In genomic region chr7:29019275-29019820, GRCh38 we compare ENCODE assay signal across 16 cellular contexts.
DNase-seq lines count a peak whose midpoint lies in the region; ATAC-seq, FAIRE-seq and TF ChIP-seq lines count a peak whose summit lies in the region.
"Had no signal": no experiment of that assay in that cellular context is flagged by ENCODE, and none has a peak within 500 bp of the region (broad histone marks: within the 10 kb centered on the region; RNA-seq: fewer than 3 reads in every experiment).

No MANE protein-coding gene starts in this region.

- TF ChIP-seq CTCF in HFF-Myc (IDR thresholded peaks at IDR 0.05; ENCODE audit: low read depth, low read length, missing control alignments) (peak; percentile 30), bronchial epithelial cell (IDR thresholded peaks at IDR 0.05; ENCODE audit: insufficient read depth, low read length, severe bottlenecking) (peak; percentile 22), heart right ventricle (IDR thresholded peaks at IDR 0.05) (peak in 7 of 9 donors; percentile 3 to 54 (median 21))

- H3K4me3 ChIP-seq in HFF-Myc (replicated peaks; ENCODE audit: low read depth, low read length) = no peak overlapping the region
- H3K4me3 ChIP-seq in bronchial epithelial cell (ENCODE audit: low read depth, low read length) = no peak overlapping the region
- H3K4me3 ChIP-seq in heart right ventricle = no peak overlapping the region
- H3K4me3 ChIP-seq: colonic mucosa, vagina had no signal

- H3K36me3 ChIP-seq in bronchial epithelial cell (ENCODE audit: control insufficient read depth, insufficient read depth, low read length) (no peaks in the 10 kb centered on the region), heart right ventricle (peaks cover 0 to 6% (median 0%) of the 10 kb centered on the region in 9 donors)
- H3K36me3 ChIP-seq: colonic mucosa, vagina had no signal

- intact Hi-C loops in heart right ventricle (cut with DNase I) = loop anchor here in 1 of 10 donors (5.0 kb wide), 1 partner anchor 62 kb away; the partner anchor contains the start of gene TRIL

- peak; percentile 15 for DNase-seq in AG08396 (ENCODE audit: low spot score)
- DNase-seq in HFF-Myc (ENCODE audit: extremely low read depth, low read depth) = no peak
- peak; percentile 8 for DNase-seq in bronchial epithelial cell (ENCODE audit: low read depth)
- no peak for DNase-seq in heart right ventricle
- no peak for DNase-seq in NCI-H146 treated with DMSO at 0.1 percent for 48 hours (lab: John Stamatoyannopoulos, UW; ENCODE audit: unreplicated experiment)
- DNase-seq: activated CD4-positive, alpha-beta memory T cell treated with anti-CD3 and anti-CD28 coated beads for 36 hours; activated naive CD8-positive, alpha-beta T cell treated with anti-CD3 and anti-CD28 coated beads, Interleukin-2, amount 10 ng/mL, durations not matched to agents 7 days and 5 days; activated T-cell treated with anti-CD3 and anti-CD28 coated beads, Interleukin-2, amount 50 U/mL, for 72 hours; colonic mucosa; NCI-H1417; NCI-H226; stimulated activated CD4-positive, alpha-beta T cell treated with anti-CD3 and anti-CD28 coated beads, Interleukin-15, amount 100 ng/mL, for 24 hours had no signal

- H3K27me3 ChIP-seq in bronchial epithelial cell (ENCODE audit: control insufficient read depth, insufficient read depth, low read length) (no peaks in the 10 kb centered on the region), heart right ventricle (no peaks in the 10 kb centered on the region)
- H3K27me3 ChIP-seq: colonic mucosa, vagina had no signal

- H3K4me1 ChIP-seq in heart right ventricle = peaks cover 3 to 32% (median 11%) of the 10 kb centered on the region in 9 donors
- H3K4me1 ChIP-seq: colonic mucosa, vagina had no signal

- peaks cover 0 to 27% (median 11%) of the 10 kb centered on the region in 11 donors for H3K9me3 ChIP-seq in heart right ventricle
- H3K9me3 ChIP-seq: colonic mucosa had no signal

- H3K27ac ChIP-seq in heart right ventricle = peak overlapping the region in 5 of 10 donors; percentile 12 to 48 (median 22)
- H3K27ac ChIP-seq: colonic mucosa, vagina had no signal

- ATAC-seq in heart right ventricle (peak; percentile 36 to 77 (median 74)), GM18873 (IDR thresholded peaks at IDR 0.05; ENCODE audit: low FRiP score, unreplicated experiment) (no peak), HG03457 (IDR thresholded peaks at IDR 0.05; ENCODE audit: unreplicated experiment) (no peak), HG03432 (IDR thresholded peaks at IDR 0.05; ENCODE audit: unreplicated experiment) (no peak)
- ATAC-seq: activated T-cell treated with anti-CD3 and anti-CD28 coated beads, Interleukin-2, amount 50 U/mL, for 72 hours had no signal

- FAIRE-seq in bronchial epithelial cell (lab: Jason Lieb, UNC) = no peak

- 30 to 36% methylated on average over 8 of the region's 8 CpGs for WGBS in heart right ventricle, 2 donors

Comparison
In these comparisons a context has a peak if more than half of its experiments do, and no peak if none do; other contexts are left out.
1. DNase-seq: peak in AG08396 (single experiment) and bronchial epithelial cell (single experiment); none in HFF-Myc (single experiment), heart right ventricle (0 of 2) and NCI-H146 treated with DMSO at 0.1 percent for 48 hours (single experiment).
2. ATAC-seq: peak in heart right ventricle (8 of 8); none in GM18873 (single experiment), HG03457 (single experiment) and HG03432 (single experiment).
3. Peak in every context shown above with its lines, with median percentiles within 50 percentile points of each other: CTCF ChIP-seq.